ENCODE assay signal across 15 cellular contexts in the genomic region with DNA sequence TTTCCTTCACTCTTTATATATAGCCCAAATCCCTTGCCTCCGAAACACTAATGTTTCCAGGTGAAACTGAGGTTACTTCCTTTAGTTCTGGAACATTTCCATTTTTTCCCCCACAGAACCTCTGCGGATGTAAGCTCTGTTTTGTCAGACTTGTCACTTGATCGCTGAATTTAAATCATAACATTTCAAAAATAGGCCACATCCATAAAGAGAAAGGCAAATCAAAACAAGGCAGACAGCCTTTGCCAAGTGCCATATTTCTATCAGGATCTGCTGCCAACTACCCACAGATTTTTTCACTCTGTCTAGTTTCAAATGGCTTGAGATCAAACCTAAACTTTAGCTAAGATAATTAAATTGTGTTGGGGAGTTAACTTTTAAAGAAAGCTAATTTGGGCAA.
DNase-seq lines count a peak whose midpoint lies in the region; ATAC-seq and TF ChIP-seq lines count a peak whose summit lies in the region.
"Had no signal": no experiment of that assay in that cellular context is flagged by ENCODE, and none has a peak within 500 bp of the region (broad histone marks: within the 10 kb centered on the region; RNA-seq: fewer than 3 reads in every experiment).

No MANE protein-coding gene starts in this region.

- no peaks in the 10 kb centered on the region for H3K27me3 Mint-ChIP-seq in T-helper 2 cell treated with Interferon-gamma antibody and Interleukin-4, amounts not matched to agents 5 μg/mL and 100 μg/mL, for 36 hours (ENCODE audit: low read depth)
- no peaks in the 10 kb centered on the region for H3K27me3 Mint-ChIP-seq in activated CD8-positive, alpha-beta T cell treated with anti-CD3 and anti-CD28 coated beads for 36 hours
- no peaks in the 10 kb centered on the region for H3K27me3 Mint-ChIP-seq in stimulated activated naive B cell treated with anti-CD40 and anti-IgM and Interleukin-4, amounts not matched to agents 10 μg/mL and 1 μg/mL and 100 μg/mL, for 72 hours

- H3K9me3 Mint-ChIP-seq in T-helper 2 cell treated with Interferon-gamma antibody and Interleukin-4, amounts not matched to agents 5 μg/mL and 100 μg/mL, for 36 hours = no peaks in the 10 kb centered on the region
- peaks cover 3% of the 10 kb centered on the region for H3K9me3 Mint-ChIP-seq in activated CD8-positive, alpha-beta T cell treated with anti-CD3 and anti-CD28 coated beads for 36 hours
- H3K9me3 Mint-ChIP-seq in stimulated activated naive B cell treated with anti-CD40 and anti-IgM and Interleukin-4, amounts not matched to agents 10 μg/mL and 1 μg/mL and 100 μg/mL, for 72 hours = peaks cover 0 to 2% of the 10 kb centered on the region in 2 donors

- TF ChIP-seq CTCF in activated CD8-positive, alpha-beta T cell treated with anti-CD3 and anti-CD28 coated beads for 36 hours (IDR thresholded peaks at IDR 0.05) = no peak
- TF ChIP-seq CTCF in BE2C (IDR thresholded peaks at IDR 0.05; ENCODE audit: low read depth, low read length) = no peak

- H3K36me3 Mint-ChIP-seq in T-helper 2 cell treated with Interferon-gamma antibody and Interleukin-4, amounts not matched to agents 5 μg/mL and 100 μg/mL, for 36 hours (ENCODE audit: low read depth) = peaks cover 21% of the 10 kb centered on the region
- peaks cover 22% of the 10 kb centered on the region for H3K36me3 Mint-ChIP-seq in activated CD8-positive, alpha-beta T cell treated with anti-CD3 and anti-CD28 coated beads for 36 hours (ENCODE audit: low read depth)
- H3K36me3 Mint-ChIP-seq in stimulated activated naive B cell treated with anti-CD40 and anti-IgM and Interleukin-4, amounts not matched to agents 10 μg/mL and 1 μg/mL and 100 μg/mL, for 72 hours = peaks cover 12 to 18% of the 10 kb centered on the region in 2 donors

- no peaks in the 10 kb centered on the region for H3K36me3 ChIP-seq in BE2C
- H3K36me3 ChIP-seq: colonic mucosa, prostate gland, suprapubic skin had no signal

- H3K4me3 ChIP-seq in BE2C (ENCODE audit: low read depth, low read length) = no peak overlapping the region
- H3K4me3 ChIP-seq: colonic mucosa, prostate gland, suprapubic skin had no signal

- H3K27ac Mint-ChIP-seq in T-helper 2 cell treated with Interferon-gamma antibody and Interleukin-4, amounts not matched to agents 5 μg/mL and 100 μg/mL, for 36 hours = peak overlapping the region; percentile 22
- peak overlapping the region; percentile 94 for H3K27ac Mint-ChIP-seq in activated CD8-positive, alpha-beta T cell treated with anti-CD3 and anti-CD28 coated beads for 36 hours
- peak overlapping the region; percentile 93 for H3K27ac Mint-ChIP-seq in stimulated activated naive B cell treated with anti-CD40 and anti-IgM and Interleukin-4, amounts not matched to agents 10 μg/mL and 1 μg/mL and 100 μg/mL, for 72 hours

- no peak for ATAC-seq in activated CD8-positive, alpha-beta T cell treated with anti-CD3 and anti-CD28 coated beads for 36 hours
- no peak for ATAC-seq in stimulated activated naive B cell treated with anti-CD40 and anti-IgM and Interleukin-4, amounts not matched to agents 10 μg/mL and 1 μg/mL and 100 μg/mL, for 72 hours (replicated peaks)
- ATAC-seq: Panc1 had no signal

- CTCF ChIA-PET in activated CD8-positive, alpha-beta T cell treated with anti-CD3 and anti-CD28 coated beads for 36 hours (lab: Charles Lee) = interaction anchor here (0.7 to 1.7 kb wide), 6 partner anchors 27 to 114 kb away, joined by 3 to 4 read pairs (median 3); no protein-coding TSS in a partner anchor

- peak overlapping the region; percentile 43 for H3K4me3 Mint-ChIP-seq in T-helper 2 cell treated with Interferon-gamma antibody and Interleukin-4, amounts not matched to agents 5 μg/mL and 100 μg/mL, for 36 hours
- peak overlapping the region; percentile 26 for H3K4me3 Mint-ChIP-seq in activated CD8-positive, alpha-beta T cell treated with anti-CD3 and anti-CD28 coated beads for 36 hours
- no peak overlapping the region for H3K4me3 Mint-ChIP-seq in stimulated activated naive B cell treated with anti-CD40 and anti-IgM and Interleukin-4, amounts not matched to agents 10 μg/mL and 1 μg/mL and 100 μg/mL, for 72 hours

- H3K27me3 ChIP-seq in BE2C = no peaks in the 10 kb centered on the region
- H3K27me3 ChIP-seq: colonic mucosa, suprapubic skin had no signal

- H3K9me3 ChIP-seq in BE2C = no peaks in the 10 kb centered on the region
- H3K9me3 ChIP-seq: colonic mucosa, prostate gland, suprapubic skin had no signal

- intact Hi-C loops in activated CD8-positive, alpha-beta T cell treated with anti-CD3 and anti-CD28 coated beads for 36 hours (cut with micrococcal nuclease) = loop anchor here (5.0 kb wide), 1 partner anchor 42 kb away; no protein-coding TSS in a partner anchor

- H3K4me1 Mint-ChIP-seq in T-helper 2 cell treated with Interferon-gamma antibody and Interleukin-4, amounts not matched to agents 5 μg/mL and 100 μg/mL, for 36 hours (ENCODE audit: low read depth) = peaks cover 71% of the 10 kb centered on the region
- H3K4me1 Mint-ChIP-seq in activated CD8-positive, alpha-beta T cell treated with anti-CD3 and anti-CD28 coated beads for 36 hours (ENCODE audit: low read depth) = peaks cover 85% of the 10 kb centered on the region
- peaks cover 44 to 72% of the 10 kb centered on the region in 2 donors for H3K4me1 Mint-ChIP-seq in stimulated activated naive B cell treated with anti-CD40 and anti-IgM and Interleukin-4, amounts not matched to agents 10 μg/mL and 1 μg/mL and 100 μg/mL, for 72 hours

- peaks cover 4% of the 10 kb centered on the region; the same call in 1 of the 2 replicates for H3K4me1 ChIP-seq in BE2C
- H3K4me1 ChIP-seq: colonic mucosa, prostate gland had no signal

- no peak for DNase-seq in T-helper 2 cell treated with Interferon-gamma antibody and Interleukin-4, amounts not matched to agents 5 μg/mL and 100 μg/mL, for 36 hours (ENCODE audit: low spot score)
- DNase-seq in T-helper 2 cell = no peak
- DNase-seq in activated CD8-positive, alpha-beta T cell treated with anti-CD3 and anti-CD28 coated beads for 36 hours = no peak
- DNase-seq in fibroblast of gingiva (ENCODE audit: low read depth) = peak; percentile 31
- DNase-seq in stimulated activated naive B cell treated with anti-CD40 and anti-IgM and Interleukin-4, amounts not matched to agents 10 μg/mL and 1 μg/mL and 100 μg/mL, for 72 hours = no peak
- no peak for DNase-seq in BE2C
- DNase-seq in kidney tubule cell (ENCODE audit: low spot score) = no peak
- no peak for DNase-seq in NCI-H2171 treated with DMSO at 0.1 percent for 48 hours (lab: John Stamatoyannopoulos, UW)
- DNase-seq: colonic mucosa; foreskin melanocyte; NCI-H2171; stimulated activated CD4-positive, alpha-beta T cell treated with anti-CD3 and anti-CD28 coated beads, Interleukin-4, amount 100 ng/mL, for 24 hours had no signal

- POLR2A ChIA-PET in activated CD8-positive, alpha-beta T cell treated with anti-CD3 and anti-CD28 coated beads for 36 hours (lab: Charles Lee) = interaction anchor here (1.2 to 4.1 kb wide), 2 partner anchors 99 to 115 kb away, joined by 3 to 34 read pairs; partner anchors contain the start of gene ANKRD44

Comparison
In these comparisons a context has a peak if more than half of its experiments do, and no peak if none do; other contexts are left out.
1. H3K27ac Mint-ChIP-seq: peak in every context shown above with its lines; median percentile 94 in activated CD8-positive, alpha-beta T cell treated with anti-CD3 and anti-CD28 coated beads for 36 hours; 93 in stimulated activated naive B cell treated with anti-CD40 and anti-IgM and Interleukin-4, amounts not matched to agents 10 μg/mL and 1 μg/mL and 100 μg/mL, for 72 hours; 22 in T-helper 2 cell treated with Interferon-gamma antibody and Interleukin-4, amounts not matched to agents 5 μg/mL and 100 μg/mL, for 36 hours.
2. H3K4me3 Mint-ChIP-seq: peak in T-helper 2 cell treated with Interferon-gamma antibody and Interleukin-4, amounts not matched to agents 5 μg/mL and 100 μg/mL, for 36 hours (single experiment) and activated CD8-positive, alpha-beta T cell treated with anti-CD3 and anti-CD28 coated beads for 36 hours (single experiment); none in stimulated activated naive B cell treated with anti-CD40 and anti-IgM and Interleukin-4, amounts not matched to agents 10 μg/mL and 1 μg/mL and 100 μg/mL, for 72 hours (0 of 2).